Comparison of ENCODE assay signal across 8 cellular contexts in genomic region chr19:45508681-45508930, GRCh38. TPM values are rescaled to one million over a fixed set of nuclear protein-coding genes. Genes with fewer than 3 reads are reported as not detected.
DNase-seq lines count a peak whose midpoint lies in the region; ATAC-seq and TF ChIP-seq lines count a peak whose summit lies in the region.

No MANE protein-coding gene starts in this region.

- H3K27ac ChIP-seq in esophagus muscularis mucosa (replicated peaks in 1 of 4) (peak overlapping the region; percentile 94 to 97 (median 96)), prostate gland (peak overlapping the region; percentile 93 to 95)

- TF ChIP-seq CTCF in esophagus muscularis mucosa (IDR thresholded peaks at IDR 0.05) (no peak), prostate gland (IDR thresholded peaks at IDR 0.05) (no peak)

- H3K4me1 ChIP-seq in ES-I3 (ENCODE audit: insufficient read depth, low read length), result peaks cover 16% of the 10 kb centered on the region
- peaks cover 27 to 61% (median 55%) of the 10 kb centered on the region in 4 donors for H3K4me1 ChIP-seq in esophagus muscularis mucosa
- H3K4me1 ChIP-seq in prostate gland (replicated peaks), result peaks cover 13% of the 10 kb centered on the region

- H3K9ac ChIP-seq in ES-I3 (ENCODE audit: low read depth, low read length), result peak overlapping the region; percentile 98

- DNase-seq in RPMI7951 (ENCODE audit: low read depth) (peak; percentile 35), esophagus muscularis mucosa (ENCODE audit: extremely low spot score) (no peak), prostate gland (ENCODE audit: low spot score) (no peak), HPDE6-E6E7 (ENCODE audit: extremely low spot score) (no peak)
- no peak for DNase-seq in stimulated activated CD4-positive, alpha-beta T cell treated with anti-CD3 and anti-CD28 coated beads, Interleukin-12 subunit alpha, Interleukin-12 subunit beta, amount 100 ng/mL, for 4 hours

- H3K4me3 ChIP-seq in esophagus muscularis mucosa, result peak overlapping the region; percentile 84 to 100 (median 96)
- H3K4me3 ChIP-seq in prostate gland, result peak overlapping the region; percentile 82 to 100

- H3K9me3 ChIP-seq in ES-I3 (ENCODE audit: control insufficient read depth, insufficient read depth, low read length) (no peaks in the 10 kb centered on the region), esophagus muscularis mucosa (no peaks in the 10 kb centered on the region), prostate gland (no peaks in the 10 kb centered on the region)

- H3K27me3 ChIP-seq in esophagus muscularis mucosa, result peaks cover 0 to 5% (median 0%) of the 10 kb centered on the region in 4 donors
- H3K27me3 ChIP-seq in prostate gland (replicated peaks; ENCODE audit: insufficient read depth), result no peaks in the 10 kb centered on the region

- TF ChIP-seq EP300 in esophagus muscularis mucosa (IDR thresholded peaks at IDR 0.05), result no peak

- H3K36me3 ChIP-seq in ES-I3 (ENCODE audit: insufficient read depth, low read length) (no peaks in the 10 kb centered on the region; the same call in 1 of the 2 replicates), esophagus muscularis mucosa (no peaks in the 10 kb centered on the region), prostate gland (no peaks in the 10 kb centered on the region)

- intact Hi-C loops in esophagus muscularis mucosa (cut with DNase I) (no loop called here), prostate gland (cut with DNase I) (no loop called here)

- TF ChIP-seq POLR2A in esophagus muscularis mucosa (IDR thresholded peaks at IDR 0.05; ENCODE audit: low read depth) (no peak), prostate gland (IDR thresholded peaks at IDR 0.05) (no peak), GM18505 (IDR thresholded peaks at IDR 0.05; ENCODE audit: borderline replicate concordance, extremely low read depth, insufficient read depth, insufficient read length) (no peak)

- 0% methylated on average over 4 of the region's 6 CpGs for WGBS in esophagus muscularis mucosa
- 0% methylated on average over 6 of the region's 6 CpGs for WGBS in prostate gland

- no peak for ATAC-seq in GM18505 (IDR thresholded peaks at IDR 0.05; ENCODE audit: unreplicated experiment)
- ATAC-seq in GM21526 (IDR thresholded peaks at IDR 0.05; ENCODE audit: low FRiP score, unreplicated experiment), result no peak

RNA-seq across cellular contexts. Expression of gene VASP, which starts 1.3 kb away (rescaled TPM):
- 53.8 and 79.1 TPM in 2 replicates for total RNA-seq in RPMI7951 (2014; rRNA removed; shearing (Covaris generic))
- total RNA-seq in esophagus muscularis mucosa, result 100 to 1,000 TPM; 172 to 321 (median 210) TPM
- 100 to 1,000 TPM in 1 of 2 donors, 10 to 100 TPM in 1; 82.7 to 119 TPM for total RNA-seq in prostate gland

RNA-seq across cellular contexts. Expression of gene PPM1N, which starts 10.4 kb away (rescaled TPM):
- total RNA-seq in RPMI7951 (2014; rRNA removed; shearing (Covaris generic)), result 1.8 and 2.3 TPM in 2 replicates
- total RNA-seq in esophagus muscularis mucosa (1 to 10 TPM; 1.6 to 3.8 (median 3.0) TPM), prostate gland (1 to 10 TPM in 1 of 2 donors, under 1 TPM in 1; 0.36 to 1.8 TPM)

RNA-seq across cellular contexts. Expression of gene RTN2, which starts 11.8 kb away (rescaled TPM):
- 12.9 TPM in 2 replicates for total RNA-seq in RPMI7951 (2014; rRNA removed; shearing (Covaris generic))
- total RNA-seq in esophagus muscularis mucosa, result 10 to 100 TPM in 3 of 4 donors, 1 to 10 TPM in 1; 7.0 to 23.6 (median 17.2) TPM
- total RNA-seq in prostate gland, result 10 to 100 TPM in 1 of 2 donors, 1 to 10 TPM in 1; 7.2 to 19.7 TPM

RNA-seq across cellular contexts. Expression of gene FOSB, which starts 40.8 kb away (rescaled TPM):
- 0.96 and 1.6 TPM in 2 replicates for total RNA-seq in RPMI7951 (2014; rRNA removed; shearing (Covaris generic))
- total RNA-seq in esophagus muscularis mucosa (10 to 100 TPM in 2 of 4 donors, 1 to 10 TPM in 2; 2.2 to 25.2 (median 6.9) TPM), prostate gland (1 to 10 TPM; 2.5 to 6.4 TPM)
